In the genomic region with DNA sequence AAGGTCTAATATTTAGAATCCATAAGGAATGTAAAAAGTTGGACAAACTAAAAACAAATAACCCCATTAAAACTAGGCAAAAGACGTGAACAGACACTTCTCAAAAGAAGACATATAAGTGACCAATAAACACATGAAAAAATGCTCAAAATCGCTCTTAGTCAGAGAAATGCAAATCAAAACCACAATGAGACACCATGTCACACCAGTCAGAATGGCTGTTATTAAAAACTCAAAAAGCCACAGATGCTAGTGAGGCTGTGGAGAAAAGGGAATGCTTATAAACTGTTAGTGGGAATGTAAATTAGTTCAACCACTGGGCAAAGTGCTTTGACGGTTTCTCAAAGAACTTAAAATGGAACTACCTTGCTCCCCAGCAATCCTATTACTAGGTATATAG, we compare ENCODE assay signal across 25 cellular contexts.
"Had no signal": no experiment of that assay in that cellular context is flagged by ENCODE, and none has a peak within 500 bp of the region (broad histone marks: within the 10 kb centered on the region; RNA-seq: fewer than 3 reads in every experiment).

No MANE protein-coding gene starts in this region.

- ATAC-seq: activated CD4-positive, alpha-beta T cell treated with anti-CD3 and anti-CD28 coated beads for 36 hours; esophagus mucosa; naive thymus-derived CD8-positive, alpha-beta T cell; stimulated activated naive B cell treated with anti-CD40 and anti-IgM and Interleukin-4, amounts not matched to agents 10 μg/mL and 1 μg/mL and 100 μg/mL, for 72 hours; upper lobe of right lung had no signal

- FAIRE-seq: colon had no signal

- H3K4me2 ChIP-seq: hepatocyte, neural progenitor cell had no signal

- H3K27me3 ChIP-seq: adrenal gland, ascending aorta, hepatocyte, neural progenitor cell, upper lobe of right lung had no signal

- H3K4me1 ChIP-seq: adrenal gland, ascending aorta, left ventricle myocardium inferior, neural progenitor cell, prostate gland, upper lobe of right lung had no signal

- H3K9me3 ChIP-seq: adrenal gland, ascending aorta, left ventricle myocardium inferior, prostate gland, upper lobe of right lung had no signal

- DNase-seq: activated B cell treated with CpG ODN at 0.5 μM for 24 hours; activated CD4-positive, alpha-beta T cell treated with anti-CD3 and anti-CD28 coated beads for 36 hours; activated CD4-positive, alpha-beta T cell treated with anti-CD3 and anti-CD28 coated beads, Interleukin-2, amount 50 U/mL, for 4 hours; activated CD8-positive, alpha-beta memory T cell treated with anti-CD3 and anti-CD28 coated beads for 24 hours; activated CD8-positive, alpha-beta memory T cell treated with anti-CD3 and anti-CD28 coated beads, Interleukin-2, amount 50 U/mL, for 4 hours; activated naive CD4-positive, alpha-beta T cell; activated T-cell treated with anti-CD3 and anti-CD28 coated beads, Interleukin-2, amount 50 U/mL, for 24 hours; adrenal gland; effector memory CD4-positive, alpha-beta T cell; foreskin melanocyte; immature natural killer cell; kidney glomerular epithelial cell; left ventricle myocardium inferior; naive thymus-derived CD8-positive, alpha-beta T cell; stimulated activated CD4-positive, alpha-beta T cell treated with anti-CD3 and anti-CD28 coated beads, Interleukin-2, amount 100 ng/mL, for 48 hours; stimulated activated CD8-positive, alpha-beta memory T cell treated with anti-CD3 and anti-CD28 coated beads, Interleukin-4, amount 100 ng/mL, for 48 hours; stimulated activated naive B cell treated with anti-CD40 and anti-IgM and Interleukin-4, amounts not matched to agents 10 μg/mL and 1 μg/mL and 100 μg/mL, for 72 hours; T1000; upper lobe of right lung had no signal

- H3K36me3 ChIP-seq: adrenal gland, ascending aorta, left ventricle myocardium inferior, neural progenitor cell, prostate gland, upper lobe of right lung had no signal

- H3K27ac ChIP-seq: adrenal gland, ascending aorta, hepatocyte, left ventricle myocardium inferior, neural progenitor cell, prostate gland, upper lobe of right lung had no signal

- H3K4me3 ChIP-seq: adrenal gland, ascending aorta, hepatocyte, left ventricle myocardium inferior, neural progenitor cell, prostate gland, upper lobe of right lung had no signal
